ENCODE assay signal across 8 cellular contexts in genomic region chr9:75892168-75892901, GRCh38. TPM values are rescaled to one million over a fixed set of nuclear protein-coding genes. Genes with fewer than 3 reads are reported as not detected.
A peak's percentile ranks its signal among the peaks of the same experiment; 100 is the strongest.
DNase-seq lines count a peak whose midpoint lies in the region; ATAC-seq and TF ChIP-seq lines count a peak whose summit lies in the region.

No MANE protein-coding gene starts in this region.

- peaks cover 4 to 16% of the 10 kb centered on the region in 2 experiments; a peak in 2 of 4 replicates for H3K4me1 ChIP-seq in HCT116 (ENCODE audit: control insufficient read depth in 1 of 2, insufficient read depth in 2 of 2, low read length in 2 of 2)
- peaks cover 40% of the 10 kb centered on the region for H3K4me1 ChIP-seq in vagina

- no peaks in the 10 kb centered on the region for H3K36me3 ChIP-seq in HCT116 (ENCODE audit: control insufficient read depth in 1 of 2, insufficient read depth in 2 of 2, low read length in 2 of 2)
- H3K36me3 ChIP-seq in vagina: no peaks in the 10 kb centered on the region

- H3K27ac ChIP-seq in HCT116 (ENCODE audit: low read depth, low read length) (no peak overlapping the region), vagina (peak overlapping the region; percentile 88)

- H3K36me3 Mint-ChIP-seq in neural crest cell (ENCODE audit: low read depth): no peaks in the 10 kb centered on the region

- POLR2A ChIA-PET in HCT116 (lab: Charles Lee): no interaction called here

- H3K9me3 ChIP-seq in HCT116 (ENCODE audit: control insufficient read depth in 1 of 2, insufficient read depth in 1 of 2, low read depth in 1 of 2, low read length in 2 of 2): no peaks in the 10 kb centered on the region
- no peaks in the 10 kb centered on the region for H3K9me3 ChIP-seq in vagina

- RAD21 ChIA-PET in HCT116 (lab: Charles Lee; ENCODE audit: low non-redundant PET in 1 of 2, low total read pairs in 2 of 2, uncharacterized antibody in 2 of 2, unreplicated experiment in 2 of 2): no interaction called here

- ATAC-seq in HCT116 (no peak), GM19463 (IDR thresholded peaks at IDR 0.05; ENCODE audit: unreplicated experiment) (no peak), HG02623 (IDR thresholded peaks at IDR 0.05; ENCODE audit: unreplicated experiment) (no peak)

- no peak overlapping the region for H3K9ac ChIP-seq in HCT116 (ENCODE audit: low read length)

- TF ChIP-seq CTCF in HCT116 (IDR thresholded peaks at IDR 0.05 in 2 of 3, conservative IDR thresholded peaks at IDR 0.05 in 1 of 3; ENCODE audit: borderline replicate concordance in 1 of 3, insufficient read depth in 1 of 3, low read depth in 2 of 3, low read length in 2 of 3) (no peak), fibroblast of villous mesenchyme (IDR thresholded peaks at IDR 0.05; ENCODE audit: insufficient read depth, low read depth, low read length) (no peak), neural crest cell (conservative IDR thresholded peaks at IDR 0.05) (no peak), vagina (IDR thresholded peaks at IDR 0.05) (no peak)

- CTCF ChIA-PET in HCT116 (lab: Charles Lee): no interaction called here

- H2AFZ ChIP-seq in HCT116 (ENCODE audit: low read depth, low read length, poor library complexity, severe bottlenecking): no peak overlapping the region

- peak overlapping the region; percentile 94 for H3K4me3 Mint-ChIP-seq in neural crest cell

- intact Hi-C loops in HCT116 (cut with micrococcal nuclease): no loop called here
- intact Hi-C loops in vagina (cut with DNase I): no loop called here

- H3K4me1 Mint-ChIP-seq in neural crest cell: peaks cover 29% of the 10 kb centered on the region

- DNase-seq in HCT116 (ENCODE audit: low read depth, low spot score): no peak
- peak; percentile 71 for DNase-seq in activated CD8-positive, alpha-beta memory T cell treated with anti-CD3 and anti-CD28 coated beads for 24 hours
- DNase-seq in fibroblast of villous mesenchyme (ENCODE audit: low read depth): no peak
- peak; percentile 3 for DNase-seq in neural crest cell (ENCODE audit: low read depth, low spot score)
- no peak for DNase-seq in vagina (ENCODE audit: extremely low spot score in 2 of 2)
- DNase-seq in NOMO-1 treated with DMSO at 0.1 percent for 48 hours (lab: John Stamatoyannopoulos, UW; ENCODE audit: unreplicated experiment): no peak

- BruUV-seq in HCT116 (replicated peaks; lab: Mats Ljungman, UMichigan): no TSS peak

- H3K4me3 ChIP-seq in HCT116 (replicated peaks in 1 of 2; ENCODE audit: low read depth in 1 of 2, low read length in 2 of 2): peak overlapping the region; percentile 71 to 74; a peak in 2 of 4 replicates
- peak overlapping the region; percentile 71 for H3K4me3 ChIP-seq in fibroblast of villous mesenchyme (ENCODE audit: low read depth, low read length)
- H3K4me3 ChIP-seq in vagina: peak overlapping the region; percentile 57 to 65

- no peaks in the 10 kb centered on the region for H4K20me1 ChIP-seq in HCT116 (ENCODE audit: insufficient read depth)

- peak overlapping the region; percentile 92 for H3K4me2 ChIP-seq in HCT116 (ENCODE audit: low read length)

- H3K79me2 ChIP-seq in HCT116 (ENCODE audit: insufficient read depth, low read length): peaks cover 14% of the 10 kb centered on the region

- no peak for TF ChIP-seq RAD21 in HCT116 (IDR thresholded peaks at IDR 0.05; ENCODE audit: low read depth)

- H3K27me3 ChIP-seq in HCT116 (ENCODE audit: insufficient read depth, low read length): no peaks in the 10 kb centered on the region
- H3K27me3 ChIP-seq in vagina: no peaks in the 10 kb centered on the region

- peaks cover 58% of the 10 kb centered on the region for H3K27me3 Mint-ChIP-seq in neural crest cell (ENCODE audit: low read depth)

- H3K9me3 Mint-ChIP-seq in neural crest cell: no peaks in the 10 kb centered on the region

- no peak overlapping the region for H3K27ac Mint-ChIP-seq in neural crest cell (ENCODE audit: unreplicated experiment)

- no peaks in the 10 kb centered on the region for H3K9me2 ChIP-seq in HCT116 (ENCODE audit: insufficient read depth)

- TF ChIP-seq POLR2A in HCT116 (IDR thresholded peaks at IDR 0.05; ENCODE audit: borderline replicate concordance, extremely low read depth, insufficient read depth, insufficient read length): no peak
- no peak for TF ChIP-seq POLR2A in vagina (IDR thresholded peaks at IDR 0.05)

TF ChIP-seq in HCT116, 20 proteins besides CTCF, POLR2A, EP300 and RAD21:
- TF ChIP-seq EZH2 (IDR thresholded peaks at IDR 0.05): no peak
- TF ChIP-seq EGR1 (IDR thresholded peaks at IDR 0.05; ENCODE audit: low read depth): no peak
- no peak for TF ChIP-seq CEBPB (IDR thresholded peaks at IDR 0.05; ENCODE audit: low read depth)
- TF ChIP-seq FOSL1 (IDR thresholded peaks at IDR 0.05; ENCODE audit: low read depth): no peak
- TF ChIP-seq MAX (IDR thresholded peaks at IDR 0.05): no peak
- no peak for TF ChIP-seq TCF7L2 (IDR thresholded peaks at IDR 0.05; ENCODE audit: borderline replicate concordance, extremely low read depth, insufficient read depth, insufficient read length)
- no peak for TF ChIP-seq CBX3 (IDR thresholded peaks at IDR 0.05; ENCODE audit: low read depth)

RNA-seq across cellular contexts. Expression of gene PCSK5, which starts 1.9 kb away (rescaled TPM):
- total RNA-seq in HCT116 (2021; ENCODE audit: unreplicated experiment): 6.9 TPM
- polyA plus RNA-seq in HCT116 (2012): 4.1 and 4.7 TPM in 2 replicates
- total RNA-seq in fibroblast of villous mesenchyme: 1.7 and 2.3 TPM in 2 replicates
- 2.7 and 3.1 TPM in 2 replicates for total RNA-seq in neural crest cell
- total RNA-seq in vagina: 22.6 TPM

Comparison
In these comparisons a context has a peak if more than half of its experiments do, and no peak if none do; other contexts are left out.
1. DNase-seq: peak in activated CD8-positive, alpha-beta memory T cell treated with anti-CD3 and anti-CD28 coated beads for 24 hours (single experiment) and neural crest cell (single experiment); none in HCT116 (single experiment), fibroblast of villous mesenchyme (single experiment), vagina (0 of 2) and NOMO-1 treated with DMSO at 0.1 percent for 48 hours (single experiment).
2. Peak in every context shown above with its lines, with median percentiles within 50 percentile points of each other: H3K4me3 ChIP-seq.